8 cellular contexts compared by ENCODE assay signal in the genomic region with DNA sequence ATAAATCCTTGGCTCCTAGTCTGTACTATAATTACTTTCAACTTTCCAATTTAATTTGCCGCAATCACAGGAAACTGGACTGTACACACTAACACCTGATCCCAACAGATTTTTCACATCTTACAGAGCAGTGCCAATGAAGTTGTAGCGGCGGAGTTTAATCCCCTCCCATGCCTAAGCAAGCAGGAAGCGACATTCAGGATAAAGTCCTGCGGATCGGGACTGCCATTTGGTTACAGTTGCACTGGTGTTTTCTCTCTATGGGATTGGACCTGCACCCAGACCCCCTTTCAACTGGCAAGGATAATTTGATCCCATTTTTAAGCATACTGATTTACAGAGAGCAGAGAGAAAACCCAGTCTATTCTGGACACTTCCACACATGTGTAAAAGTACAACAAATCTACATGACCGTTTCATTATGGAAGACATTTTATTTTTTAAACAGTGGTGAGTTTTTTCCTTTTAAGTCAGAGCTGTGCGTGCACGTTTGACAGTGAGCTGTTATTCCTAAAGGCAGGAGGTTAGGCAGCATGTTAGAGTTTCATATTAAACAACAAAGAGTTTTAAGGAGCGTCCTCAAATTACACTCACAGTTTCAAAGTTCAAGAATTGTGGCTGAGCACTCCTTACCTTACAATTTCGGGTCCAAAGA.
DNase-seq lines count a peak whose midpoint lies in the region; ATAC-seq and TF ChIP-seq lines count a peak whose summit lies in the region.

No MANE protein-coding gene starts in this region.

- H3K9me3 ChIP-seq in Peyer's patch (no peaks in the 10 kb centered on the region), prostate gland (no peaks in the 10 kb centered on the region)

- CTCF ChIA-PET in Calu3 (lab: Charles Lee), result interaction anchor here (0.5 kb wide), 1 partner anchor 28 kb away, joined by 3 read pairs; no protein-coding TSS in a partner anchor

- no peaks in the 10 kb centered on the region for H3K27me3 Mint-ChIP-seq in Calu3 (ENCODE audit: unreplicated experiment)

- H3K4me1 ChIP-seq in Peyer's patch, result peaks cover 0 to 8% (median 0%) of the 10 kb centered on the region in 4 donors
- no peaks in the 10 kb centered on the region for H3K4me1 ChIP-seq in prostate gland (replicated peaks)

- TF ChIP-seq CTCF in Calu3 (IDR thresholded peaks at IDR 0.05; ENCODE audit: unreplicated experiment) (no peak), Peyer's patch (IDR thresholded peaks at IDR 0.05) (no peak), fibroblast of pulmonary artery (IDR thresholded peaks at IDR 0.05; ENCODE audit: low read length, missing control alignments) (no peak), prostate gland (IDR thresholded peaks at IDR 0.05) (no peak)

- no peaks in the 10 kb centered on the region for H3K36me3 ChIP-seq in Peyer's patch
- no peaks in the 10 kb centered on the region for H3K36me3 ChIP-seq in prostate gland

- 15% methylated on average over 11 of the region's 11 CpGs for WGBS in prostate gland

- peak overlapping the region; percentile 73 for H3K4me3 Mint-ChIP-seq in Calu3 (ENCODE audit: low read depth, unreplicated experiment)

- DNase-seq in Calu3, result peak; percentile 7
- DNase-seq in Peyer's patch, result no peak
- DNase-seq in fibroblast of pulmonary artery (ENCODE audit: low read depth), result peak; percentile 24
- no peak for DNase-seq in prostate gland (ENCODE audit: low spot score)
- DNase-seq in DMS153 treated with DMSO at 0.1 percent for 48 hours (lab: John Stamatoyannopoulos, UW; ENCODE audit: unreplicated experiment), result no peak
- no peak for DNase-seq in NCI-H187 treated with DMSO at 0.1 percent for 48 hours (lab: John Stamatoyannopoulos, UW)
- DNase-seq in 8988T, result no peak

- TF ChIP-seq POLR2A in Peyer's patch (IDR thresholded peaks at IDR 0.05) (no peak), prostate gland (IDR thresholded peaks at IDR 0.05) (no peak)

- intact Hi-C loops in Calu3 (cut with micrococcal nuclease; ENCODE audit: unreplicated experiment), result loop anchor here (5.0 kb wide), 1 partner anchor 129 kb away; no protein-coding TSS in a partner anchor
- intact Hi-C loops in prostate gland (cut with DNase I), result no loop called here

- peak overlapping the region in 3 of 4 donors; percentile 13 to 49 (median 48) for H3K4me3 ChIP-seq in Peyer's patch
- H3K4me3 ChIP-seq in fibroblast of pulmonary artery (replicated peaks; ENCODE audit: low read depth, low read length), result peak overlapping the region; percentile 61
- peak overlapping the region; percentile 25 to 38 for H3K4me3 ChIP-seq in prostate gland

- peaks cover 44% of the 10 kb centered on the region for H3K4me1 Mint-ChIP-seq in Calu3 (ENCODE audit: low read depth, unreplicated experiment)

- peak overlapping the region in 3 of 4 donors; percentile 4 to 53 (median 23) for H3K27ac ChIP-seq in Peyer's patch
- H3K27ac ChIP-seq in prostate gland, result peak overlapping the region; percentile 2

- no peak for ATAC-seq in GM18511 (IDR thresholded peaks at IDR 0.05; ENCODE audit: unreplicated experiment)

- no peaks in the 10 kb centered on the region for H3K27me3 ChIP-seq in Peyer's patch
- no peaks in the 10 kb centered on the region for H3K27me3 ChIP-seq in prostate gland (replicated peaks; ENCODE audit: insufficient read depth)

- TSS peak; percentile 69 for BruUV-seq in Calu3 (replicated peaks; lab: Mats Ljungman, UMichigan)

- H3K36me3 Mint-ChIP-seq in Calu3 (ENCODE audit: insufficient read depth, unreplicated experiment), result peaks cover 9% of the 10 kb centered on the region

- no peaks in the 10 kb centered on the region for H3K9me3 Mint-ChIP-seq in Calu3 (ENCODE audit: low read depth, unreplicated experiment)

- H3K27ac Mint-ChIP-seq in Calu3 (ENCODE audit: unreplicated experiment), result peak overlapping the region; percentile 74

Comparison
In these comparisons a context has a peak if more than half of its experiments do, and no peak if none do; other contexts are left out.
1. DNase-seq: peak in Calu3 (single experiment) and fibroblast of pulmonary artery (single experiment); none in Peyer's patch (0 of 3), prostate gland (single experiment), DMS153 treated with DMSO at 0.1 percent for 48 hours (single experiment), NCI-H187 treated with DMSO at 0.1 percent for 48 hours (single experiment) and 8988T (single experiment).
2. Peak in every context shown above with its lines, with median percentiles within 50 percentile points of each other: H3K4me3 ChIP-seq.